25 cellular contexts compared by ENCODE assay signal in the genomic region with DNA sequence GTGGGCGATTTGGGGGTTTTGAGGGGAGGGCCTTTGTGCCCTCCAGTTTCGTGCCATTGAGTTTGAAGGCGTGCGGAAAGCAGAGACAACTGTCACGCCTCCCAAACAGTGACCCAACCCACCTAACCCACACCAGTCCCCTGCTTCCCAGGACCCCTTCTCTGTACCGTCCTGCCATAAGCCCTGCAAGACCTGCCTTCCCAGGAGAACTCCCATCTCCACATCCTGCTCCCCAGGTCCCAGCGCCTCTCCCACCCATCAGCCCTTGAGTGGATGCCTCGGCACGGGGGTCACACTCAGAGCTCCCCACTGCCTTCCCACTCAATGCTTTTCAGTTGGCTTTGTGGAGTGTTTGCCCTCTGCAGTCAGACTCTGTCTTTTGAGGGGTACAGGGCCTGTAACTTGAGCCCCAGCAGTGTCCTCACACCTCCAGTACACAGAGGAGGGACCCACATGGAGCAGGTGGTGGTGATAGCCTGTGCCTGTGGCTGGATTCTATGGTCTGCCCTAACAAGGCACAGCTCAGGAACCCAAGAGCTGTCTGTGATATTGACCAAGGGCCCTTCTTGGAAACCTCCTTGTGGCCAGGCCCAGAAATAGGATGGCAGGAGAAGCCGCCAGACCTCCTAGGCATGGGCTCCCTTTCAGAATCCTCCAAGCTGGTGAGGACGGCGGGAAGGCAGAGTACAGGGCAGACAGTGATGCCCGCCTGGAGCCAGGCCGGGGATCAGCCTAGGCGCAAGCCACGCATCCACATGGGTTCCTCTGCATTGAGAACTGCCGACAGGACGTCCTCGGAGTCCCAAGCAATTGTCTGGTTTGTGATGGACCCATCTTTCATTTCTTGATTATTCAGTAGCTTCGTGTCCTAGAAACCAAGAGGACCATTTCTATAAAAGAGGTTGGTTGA. TPM values are rescaled to one million over a fixed set of nuclear protein-coding genes. Genes with fewer than 3 reads are reported as not detected.
A peak's percentile ranks its signal among the peaks of the same experiment; 100 is the strongest.
DNase-seq lines count a peak whose midpoint lies in the region; ATAC-seq, FAIRE-seq and TF ChIP-seq lines count a peak whose summit lies in the region.
"Had no signal": no experiment of that assay in that cellular context is flagged by ENCODE, and none has a peak within 500 bp of the region (broad histone marks: within the 10 kb centered on the region; RNA-seq: fewer than 3 reads in every experiment).

No MANE protein-coding gene starts in this region.

- H3K23ac ChIP-seq in mesenchymal stem cell (ENCODE audit: low read length in 2 of 2), result no peak overlapping the region

- H3K36me3 ChIP-seq in ascending aorta (no peaks in the 10 kb centered on the region), mesenchymal stem cell (ENCODE audit: control insufficient read depth in 1 of 2, insufficient read depth in 2 of 2, low read depth in 1 of 2, low read length in 2 of 2) (no peaks in the 10 kb centered on the region), stomach smooth muscle (ENCODE audit: control insufficient read depth in 2 of 2, insufficient read depth in 2 of 2, low read length in 2 of 2) (no peaks in the 10 kb centered on the region)
- H3K36me3 ChIP-seq: neutrophil, Peyer's patch, suprapubic skin had no signal

- H3K18ac ChIP-seq in mesenchymal stem cell (ENCODE audit: low read depth in 1 of 2, low read length in 2 of 2), result peak overlapping the region; percentile 35 to 52

- 95% methylated on average over 20 of the region's 20 CpGs for WGBS in mesenchymal stem cell

- no peaks in the 10 kb centered on the region for H3K79me1 ChIP-seq in mesenchymal stem cell (replicated peaks; ENCODE audit: low read length, poor library complexity, severe bottlenecking)

- H3K4ac ChIP-seq in mesenchymal stem cell (ENCODE audit: low read depth in 1 of 2, low read length in 2 of 2), result no peak overlapping the region

- peaks cover 25 to 54% of the 10 kb centered on the region in 2 donors for H3K4me1 ChIP-seq in ascending aorta
- peaks cover 58% of the 10 kb centered on the region for H3K4me1 ChIP-seq in mesenchymal stem cell (ENCODE audit: control insufficient read depth, insufficient read depth, low read depth, low read length)
- peaks cover 58% of the 10 kb centered on the region for H3K4me1 ChIP-seq in stomach smooth muscle (ENCODE audit: control insufficient read depth, insufficient read depth, low read length)

- peak overlapping the region; percentile 89 for H2AK5ac ChIP-seq in mesenchymal stem cell (ENCODE audit: low read length, severe bottlenecking)

- peak overlapping the region; percentile 77 to 86 for H3K27ac ChIP-seq in ascending aorta
- no peak overlapping the region for H3K27ac ChIP-seq in mesenchymal stem cell (ENCODE audit: low read length, poor library complexity, severe bottlenecking)
- H3K27ac ChIP-seq in stomach smooth muscle (ENCODE audit: low read length), result peak overlapping the region; percentile 77
- H3K27ac ChIP-seq: neutrophil had no signal

- no peak overlapping the region for H2BK5ac ChIP-seq in mesenchymal stem cell (ENCODE audit: low read depth, low read length, poor library complexity, severe bottlenecking)

- H2BK12ac ChIP-seq in mesenchymal stem cell (ENCODE audit: low read length in 2 of 2), result peak overlapping the region in 1 of 2 experiments; percentile 17

- H3K27me3 ChIP-seq in ascending aorta (no peaks in the 10 kb centered on the region), mesenchymal stem cell (ENCODE audit: control insufficient read depth in 1 of 2, insufficient read depth in 1 of 2, low read length in 2 of 2) (no peaks in the 10 kb centered on the region), stomach smooth muscle (ENCODE audit: control insufficient read depth in 1 of 2, insufficient read depth in 2 of 2, low read length in 2 of 2) (no peaks in the 10 kb centered on the region)
- H3K27me3 ChIP-seq: neutrophil, Peyer's patch, suprapubic skin had no signal

- no peak for DNase-seq in HTR-8/SVneo (ENCODE audit: insufficient read length, low spot score)
- no peak for DNase-seq in ascending aorta (ENCODE audit: low spot score in 2 of 2)
- DNase-seq in mesenchymal stem cell, result no peak
- DNase-seq in A172 (ENCODE audit: low spot score), result no peak
- DNase-seq: activated CD4-positive, CD25-positive, alpha-beta regulatory T cell; activated CD8-positive, alpha-beta T cell treated with anti-CD3 and anti-CD28 coated beads for 36 hours; activated naive CD4-positive, alpha-beta T cell treated with anti-CD3 and anti-CD28 coated beads for 36 hours; AML-193; cerebellar nuclear complex; DMS79 treated with DMSO at 0.1 percent for 48 hours; effector memory CD4-positive, alpha-beta T cell; glutamatergic neuron; H7; NCI-H1092; NCI-H2029; NCI-H446 treated with DMSO at 0.1 percent for 48 hours; Peyer's patch; retina had no signal

- H3K9ac ChIP-seq in mesenchymal stem cell (ENCODE audit: low read length) (peak overlapping the region; percentile 96), stomach smooth muscle (ENCODE audit: low read length in 2 of 2) (no peak overlapping the region)

- H4K8ac ChIP-seq in mesenchymal stem cell (ENCODE audit: low read length), result no peak overlapping the region

- FAIRE-seq in HTR-8/SVneo (lab: Jason Lieb, UNC), result peak; percentile 33

- H2BK120ac ChIP-seq in mesenchymal stem cell (ENCODE audit: low read depth, low read length), result no peak overlapping the region

- no peak overlapping the region for H3K14ac ChIP-seq in mesenchymal stem cell (ENCODE audit: low read length in 2 of 2)

- H2AFZ ChIP-seq in mesenchymal stem cell (ENCODE audit: low read depth, low read length), result no peak overlapping the region

- intact Hi-C loops in ascending aorta (cut with DNase I), result loop anchor here (5.0 kb wide), 2 partner anchors 123 to 213 kb away; no protein-coding TSS in a partner anchor

- TF ChIP-seq CTCF in ascending aorta (IDR thresholded peaks at IDR 0.05), result no peak

- H3K4me3 ChIP-seq in ascending aorta (no peak overlapping the region), mesenchymal stem cell (ENCODE audit: insufficient read depth in 1 of 2, low read depth in 1 of 2, low read length in 2 of 2) (no peak overlapping the region), stomach smooth muscle (ENCODE audit: low read length in 2 of 2) (no peak overlapping the region)
- H3K4me3 ChIP-seq: Peyer's patch, suprapubic skin had no signal

- H4K91ac ChIP-seq in mesenchymal stem cell (ENCODE audit: low read length), result peak overlapping the region; percentile 70

- peak overlapping the region; percentile 68 for H2BK15ac ChIP-seq in mesenchymal stem cell (ENCODE audit: low read depth, poor library complexity, severe bottlenecking)

- ATAC-seq in HG03354 (IDR thresholded peaks at IDR 0.05; ENCODE audit: poor library complexity, severe bottlenecking, unreplicated experiment) (no peak), GM21447 (IDR thresholded peaks at IDR 0.05; ENCODE audit: unreplicated experiment) (no peak)
- ATAC-seq: activated CD8-positive, alpha-beta T cell treated with anti-CD3 and anti-CD28 coated beads for 36 hours; left lobe of liver; SK-N-SH treated with all-trans-retinoic acid at 6 μM for 48 hours had no signal

- H3K9me3 ChIP-seq in ascending aorta (no peaks in the 10 kb centered on the region), mesenchymal stem cell (ENCODE audit: control insufficient read depth, low read length) (no peaks in the 10 kb centered on the region), stomach smooth muscle (ENCODE audit: control insufficient read depth in 2 of 2, low read length in 2 of 2) (no peaks in the 10 kb centered on the region)
- H3K9me3 ChIP-seq: neutrophil, Peyer's patch, suprapubic skin had no signal

- H3K4me2 ChIP-seq in mesenchymal stem cell (ENCODE audit: low read length, poor library complexity, severe bottlenecking), result no peak overlapping the region

RNA-seq across cellular contexts. Expression of a gene that starts 44.4 kb away (rescaled TPM):
- total RNA-seq in ascending aorta, result 76.5 TPM
- polyA plus RNA-seq in mesenchymal stem cell (2013, experiment 1 of 2), result 9.6 TPM
- 9.9 TPM for polyA plus RNA-seq in mesenchymal stem cell (2013, experiment 2 of 2)
- total RNA-seq in A172 (2014; rRNA removed; shearing (Covaris generic)), result 6.2 and 8.5 TPM in 2 replicates
